Comparison of ENCODE assay signal across 19 cellular contexts in genomic region chr12:25200703-25201102, GRCh38. TPM values are rescaled to one million over a fixed set of nuclear protein-coding genes. Genes with fewer than 3 reads are reported as not detected.
DNase-seq lines count a peak whose midpoint lies in the region; ATAC-seq and TF ChIP-seq lines count a peak whose summit lies in the region.
"Had no signal": no experiment of that assay in that cellular context is flagged by ENCODE, and none has a peak within 500 bp of the region (broad histone marks: within the 10 kb centered on the region; RNA-seq: fewer than 3 reads in every experiment).

No MANE protein-coding gene starts in this region.

- H3K4me3 Mint-ChIP-seq in chondrocyte (ENCODE audit: unreplicated experiment) = no peak overlapping the region
- no peak overlapping the region for H3K4me3 Mint-ChIP-seq in activated CD4-positive, alpha-beta memory T cell treated with anti-CD3 and anti-CD28 coated beads for 36 hours
- H3K4me3 Mint-ChIP-seq in H9 = no peak overlapping the region
- H3K4me3 Mint-ChIP-seq: nephron; stimulated activated naive B cell treated with anti-CD40 and anti-IgM and Interleukin-4, amounts not matched to agents 10 μg/mL and 1 μg/mL and 100 μg/mL, for 72 hours had no signal

- ATAC-seq in IMR-90 (ENCODE audit: low read depth) (peak; percentile 82), left lobe of liver (peak; percentile 56)
- ATAC-seq: gastrocnemius medialis; stimulated activated naive B cell treated with anti-CD40 and anti-IgM and Interleukin-4, amounts not matched to agents 10 μg/mL and 1 μg/mL and 100 μg/mL, for 72 hours had no signal

- no peaks in the 10 kb centered on the region for H3K9me3 ChIP-seq in IMR-90 (ENCODE audit: control insufficient read depth, insufficient read depth, low read length)
- no peaks in the 10 kb centered on the region for H3K9me3 ChIP-seq in H9 (ENCODE audit: control insufficient read depth, low read depth, low read length)
- H3K9me3 ChIP-seq: BLaER1, gastrocnemius medialis, right lobe of liver, vagina had no signal

- H2BK20ac ChIP-seq in IMR-90 (ENCODE audit: low read depth, low read length) (no peak overlapping the region), H9 (ENCODE audit: low read depth, low read length, poor library complexity, severe bottlenecking) (no peak overlapping the region)

- no peak overlapping the region for H3K4me3 ChIP-seq in IMR-90 (ENCODE audit: insufficient read depth, low read depth, low read length)
- H3K4me3 ChIP-seq: BLaER1, coronary artery, gastrocnemius medialis, right lobe of liver, vagina had no signal

- H2BK120ac ChIP-seq in IMR-90 (ENCODE audit: low read depth, low read length) (no peak overlapping the region), H9 (ENCODE audit: low read depth, low read length, poor library complexity, severe bottlenecking) (no peak overlapping the region)

- in situ Hi-C loops in IMR-90 (cut with MboI; ENCODE audit: low sequenced_read_pairs) = no loop called here

- H2BK15ac ChIP-seq in IMR-90 (ENCODE audit: low read depth, low read length) (no peak overlapping the region; the same call in 2 of the 3 replicates), H9 (ENCODE audit: low read depth, low read length) (no peak overlapping the region)

- no peaks in the 10 kb centered on the region for H3K9me3 Mint-ChIP-seq in chondrocyte (ENCODE audit: low read depth)
- H3K9me3 Mint-ChIP-seq in activated CD4-positive, alpha-beta memory T cell treated with anti-CD3 and anti-CD28 coated beads for 36 hours = no peaks in the 10 kb centered on the region
- H3K9me3 Mint-ChIP-seq in H9 = no peaks in the 10 kb centered on the region
- H3K9me3 Mint-ChIP-seq: nephron; stimulated activated naive B cell treated with anti-CD40 and anti-IgM and Interleukin-4, amounts not matched to agents 10 μg/mL and 1 μg/mL and 100 μg/mL, for 72 hours had no signal

- no peak for TF ChIP-seq POLR2A in IMR-90 (IDR thresholded peaks at IDR 0.05; ENCODE audit: low read depth, low read length)

- no peak overlapping the region for H2BK12ac ChIP-seq in H9 (ENCODE audit: insufficient read length, low read depth, low read length)

- peaks cover 12% of the 10 kb centered on the region for H3K9me1 ChIP-seq in IMR-90 (ENCODE audit: insufficient read depth, low read length)

- no peaks in the 10 kb centered on the region for H3K79me2 ChIP-seq in H9 (ENCODE audit: insufficient read depth, low read length)

- peak overlapping the region in 1 of 2 experiments; percentile 68; a peak in 1 of 4 replicates for H4K8ac ChIP-seq in IMR-90 (ENCODE audit: low read depth in 2 of 2, low read length in 2 of 2)
- no peak overlapping the region for H4K8ac ChIP-seq in H9 (replicated peaks; ENCODE audit: insufficient read length, low read depth, low read length)

- H4K20me1 ChIP-seq in IMR-90 (ENCODE audit: insufficient read depth, low read length) (no peaks in the 10 kb centered on the region), H9 (ENCODE audit: control insufficient read depth, insufficient read depth, insufficient read length) (no peaks in the 10 kb centered on the region)

- no peak for TF ChIP-seq RAD21 in IMR-90 (IDR thresholded peaks at IDR 0.05; ENCODE audit: low read length)

- CTCF ChIA-PET in IMR-90 (lab: Yijun Ruan, JAX) = no interaction called here
- CTCF ChIA-PET in activated CD4-positive, alpha-beta memory T cell treated with anti-CD3 and anti-CD28 coated beads for 36 hours (lab: Charles Lee) = no interaction called here

- TF ChIP-seq CTCF in IMR-90 (conservative IDR thresholded peaks at IDR 0.05; ENCODE audit: low read depth, low read length) = no peak
- no peak for TF ChIP-seq CTCF in chondrocyte (IDR thresholded peaks at IDR 0.05)
- no peak for TF ChIP-seq CTCF in H9 (conservative IDR thresholded peaks at IDR 0.05)

- H4K5ac ChIP-seq in IMR-90 (ENCODE audit: low read depth, low read length) (no peak overlapping the region; the same call in 1 of the 2 replicates), H9 (ENCODE audit: insufficient read length, low read depth, low read length) (no peak overlapping the region)

- POLR2A ChIA-PET in IMR-90 (lab: Charles Lee; ENCODE audit: unreplicated experiment) = no interaction called here
- POLR2A ChIA-PET in activated CD4-positive, alpha-beta memory T cell treated with anti-CD3 and anti-CD28 coated beads for 36 hours (lab: Charles Lee) = no interaction called here

- H3K23ac ChIP-seq in IMR-90 (ENCODE audit: low read depth, low read length) = peak overlapping the region; percentile 35; the same call in 1 of the 2 replicates
- H3K23ac ChIP-seq in H9 (ENCODE audit: insufficient read length, low read depth, low read length) = no peak overlapping the region

- peak overlapping the region; percentile 53; the same call in 1 of the 2 replicates for H3K27ac ChIP-seq in IMR-90 (ENCODE audit: insufficient read depth, low read length)
- no peak overlapping the region for H3K27ac ChIP-seq in H9 (ENCODE audit: insufficient read length, low read depth, low read length)
- H3K27ac ChIP-seq: BLaER1, coronary artery, gastrocnemius medialis, right lobe of liver, vagina had no signal

- peak overlapping the region; percentile 54; the same call in 1 of the 2 replicates for H3K14ac ChIP-seq in IMR-90 (replicated peaks; ENCODE audit: low read depth, low read length)
- H3K14ac ChIP-seq in H9 (ENCODE audit: insufficient read depth, low read length) = no peak overlapping the region

- no peak overlapping the region for H3K4me2 ChIP-seq in IMR-90 (ENCODE audit: low read depth, low read length)
- no peak overlapping the region for H3K4me2 ChIP-seq in H9 (ENCODE audit: insufficient read depth, insufficient read length, low read length)
- H3K4me2 ChIP-seq: BLaER1 had no signal

- peak overlapping the region; percentile 40; the same call in 1 of the 2 replicates for H2AK5ac ChIP-seq in IMR-90 (ENCODE audit: low read depth, low read length)
- H2AK5ac ChIP-seq in H9 (ENCODE audit: insufficient read length, low read length) = no peak overlapping the region

- H3K56ac ChIP-seq in IMR-90 (ENCODE audit: extremely low read depth, insufficient read depth, low read length) = no peak overlapping the region
- H3K56ac ChIP-seq in H9 (ENCODE audit: insufficient read length, low read depth, low read length) = no peak overlapping the region

- DNase-seq in AG08395 (ENCODE audit: low spot score) (peak; percentile 55), IMR-90 (peak; percentile 77), chondrocyte (ENCODE audit: low spot score) (no peak), left lobe of liver (ENCODE audit: low spot score) (no peak), foreskin melanocyte (no peak), H9 (no peak), HCEC 1CT (no peak)
- DNase-seq in activated CD4-positive, alpha-beta memory T cell treated with anti-CD3 and anti-CD28 coated beads for 36 hours = no peak
- DNase-seq: activated naive CD4-positive, alpha-beta T cell treated with Interleukin-2 at 50 U/mL for 16 hours; DND-41; gastrocnemius medialis; NK-92 treated with Interleukin-12 subunit alpha and Interleukin-12 subunit beta, amount 100 ng/mL, for 24 hours; right lobe of liver; stimulated activated CD4-positive, alpha-beta T cell treated with anti-CD3 and anti-CD28 coated beads, Interleukin-4, amount 100 ng/mL, for 24 hours; stimulated activated naive B cell treated with anti-CD40 and anti-IgM and Interleukin-4, amounts not matched to agents 10 μg/mL and 1 μg/mL and 100 μg/mL, for 72 hours had no signal

- peaks cover 10% of the 10 kb centered on the region; the same call in 1 of the 2 replicates for H3K4me1 ChIP-seq in IMR-90 (ENCODE audit: control insufficient read depth, insufficient read depth, low read length)
- H3K4me1 ChIP-seq in H9 (ENCODE audit: insufficient read depth, low read length) = no peaks in the 10 kb centered on the region

- no peak overlapping the region for H3K9ac ChIP-seq in IMR-90 (ENCODE audit: low read depth, low read length)
- H3K9ac ChIP-seq in H9 (ENCODE audit: extremely low read depth, insufficient read length, low read length) = no peak overlapping the region
- H3K9ac ChIP-seq: BLaER1 had no signal

- WGBS in IMR-90 (ENCODE audit: extremely low coverage in 2 of 2, insufficient read length in 1 of 2), 2 experiments = no CpG with 5 or more reads among the region's 1 CpG
- whole genome bisulfite sequencing in H9 (ENCODE audit: extremely low coverage, insufficient read length, low lambda C conversion rate) = no CpG with 5 or more reads among the region's 1 CpG

- H3K18ac ChIP-seq in IMR-90 (ENCODE audit: low read depth, low read length) (peak overlapping the region; percentile 47), H9 (ENCODE audit: insufficient read length, low read depth, low read length) (no peak overlapping the region)

- H3K27me3 ChIP-seq in IMR-90 (ENCODE audit: control insufficient read depth, insufficient read depth, low read length) = no peaks in the 10 kb centered on the region
- H3K27me3 ChIP-seq in H9 (ENCODE audit: insufficient read depth, low read length) = no peaks in the 10 kb centered on the region
- H3K27me3 ChIP-seq: BLaER1, gastrocnemius medialis, right lobe of liver, vagina had no signal

- no TSS peak for BruUV-seq in IMR-90 (replicated peaks; lab: Mats Ljungman, UMichigan)

- peak overlapping the region; percentile 4; the same call in 1 of the 2 replicates for H4K91ac ChIP-seq in IMR-90 (ENCODE audit: insufficient read depth, low read depth, low read length)
- no peak overlapping the region for H4K91ac ChIP-seq in H9 (ENCODE audit: insufficient read length, low read depth, low read length)

- H3K4me1 Mint-ChIP-seq in chondrocyte (ENCODE audit: low read depth) (peaks cover 25% of the 10 kb centered on the region), H9 (peaks cover 9 to 10% of the 10 kb centered on the region in 2 experiments)
- peaks cover 7% of the 10 kb centered on the region for H3K4me1 Mint-ChIP-seq in activated CD4-positive, alpha-beta memory T cell treated with anti-CD3 and anti-CD28 coated beads for 36 hours (ENCODE audit: low read depth)

- H3T11ph ChIP-seq in H9 (ENCODE audit: low read length) = no peak overlapping the region

- no peak overlapping the region for H2AFZ ChIP-seq in IMR-90 (replicated peaks; ENCODE audit: low read length, poor library complexity)
- no peak overlapping the region for H2AFZ ChIP-seq in H9 (ENCODE audit: low read length)

- peaks cover 5% of the 10 kb centered on the region for H3K36me3 ChIP-seq in IMR-90 (ENCODE audit: control insufficient read depth, insufficient read depth, low read length)

- dilution Hi-C loops in IMR-90 (cut with HindIII; ENCODE audit: low sequenced_read_pairs, unreplicated experiment) = no loop called here

- peak overlapping the region; percentile 18; the same call in 1 of the 2 replicates for H3K4ac ChIP-seq in IMR-90 (ENCODE audit: low read depth, low read length)
- H3K4ac ChIP-seq in H9 (ENCODE audit: low read depth, low read length) = no peak overlapping the region

- intact Hi-C loops in IMR-90 (cut with micrococcal nuclease) = no loop called here
- intact Hi-C loops in activated CD4-positive, alpha-beta memory T cell treated with anti-CD3 and anti-CD28 coated beads for 36 hours (cut with micrococcal nuclease) = no loop called here

- H2BK5ac ChIP-seq in IMR-90 (ENCODE audit: low read depth, low read length, poor library complexity, severe bottlenecking) = peak overlapping the region; percentile 75
- H2BK5ac ChIP-seq in H9 (ENCODE audit: insufficient read length, low read length) = no peak overlapping the region

- H3K79me1 ChIP-seq in IMR-90 (ENCODE audit: low read depth in 1 of 2, low read length in 2 of 2) = peaks cover 11 to 47% of the 10 kb centered on the region in 2 experiments
- no peaks in the 10 kb centered on the region for H3K79me1 ChIP-seq in H9 (ENCODE audit: insufficient read depth, low read depth, low read length, poor library complexity, severe bottlenecking)

- H3K27ac Mint-ChIP-seq in chondrocyte (ENCODE audit: unreplicated experiment) (peak overlapping the region; percentile 23), H9 (no peak overlapping the region)
- no peak overlapping the region for H3K27ac Mint-ChIP-seq in activated CD4-positive, alpha-beta memory T cell treated with anti-CD3 and anti-CD28 coated beads for 36 hours
- H3K27ac Mint-ChIP-seq: nephron had no signal

- peaks cover 7% of the 10 kb centered on the region for H3K36me3 Mint-ChIP-seq in chondrocyte (ENCODE audit: low read depth)
- H3K36me3 Mint-ChIP-seq in activated CD4-positive, alpha-beta memory T cell treated with anti-CD3 and anti-CD28 coated beads for 36 hours = peaks cover 2% of the 10 kb centered on the region
- H3K36me3 Mint-ChIP-seq in H9 (ENCODE audit: insufficient read depth in 1 of 3, low read depth in 3 of 3) = no peaks in the 10 kb centered on the region; a peak in 1 of 7 replicates

- peaks cover 2% of the 10 kb centered on the region for H3K23me2 ChIP-seq in H9 (ENCODE audit: insufficient read length, low read depth, low read length, poor library complexity, severe bottlenecking)

- no peak overlapping the region for H2AK9ac ChIP-seq in IMR-90 (replicated peaks; ENCODE audit: low read depth, low read length, poor library complexity)

- H3K27me3 Mint-ChIP-seq in chondrocyte (ENCODE audit: low read depth) (no peaks in the 10 kb centered on the region), H9 (ENCODE audit: low read depth) (no peaks in the 10 kb centered on the region)
- no peaks in the 10 kb centered on the region for H3K27me3 Mint-ChIP-seq in activated CD4-positive, alpha-beta memory T cell treated with anti-CD3 and anti-CD28 coated beads for 36 hours
- H3K27me3 Mint-ChIP-seq: stimulated activated naive B cell treated with anti-CD40 and anti-IgM and Interleukin-4, amounts not matched to agents 10 μg/mL and 1 μg/mL and 100 μg/mL, for 72 hours had no signal

RNA-seq across cellular contexts. Expression of gene ETFRF1, which starts 5.7 kb away (rescaled TPM):
- total RNA-seq in IMR-90 (2012; rRNA removed) = 8.6 and 17.5 TPM in 2 replicates
- 9.7 and 14.4 TPM in 2 replicates for polyA plus RNA-seq in IMR-90 (2012; rRNA removed)
- 1.4 and 2.1 TPM in 2 replicates for polyA plus RNA-seq in IMR-90 (2012; cell fraction: cytosol; rRNA removed)
- 0.73 and 7.0 TPM in 2 replicates for polyA plus RNA-seq in IMR-90 (2012; cell fraction: nucleus; rRNA removed; ENCODE audit: low replicate concordance)
- total RNA-seq in chondrocyte = 9.9 to 19.5 TPM (median 10.8 TPM) in 3 replicates
- 23.5 TPM for total RNA-seq in left lobe of liver
- 10 to 100 TPM in 1 of 2 experiments, 1 to 10 TPM in 1; 9.8 to 10.1 TPM for total RNA-seq in activated CD4-positive, alpha-beta memory T cell treated with anti-CD3 and anti-CD28 coated beads for 36 hours
- total RNA-seq in H9 (2021) = 7.6 and 8.7 TPM in 2 replicates

RNA-seq across cellular contexts. Expression of gene DNAI7, which starts 5.7 kb away (rescaled TPM):
- under 0.01 and 0.28 TPM in 2 replicates for total RNA-seq in IMR-90 (2012; rRNA removed)
- 0.06 and 0.07 TPM in 2 replicates for polyA plus RNA-seq in IMR-90 (2012; rRNA removed)
- polyA plus RNA-seq in IMR-90 (2012; cell fraction: cytosol; rRNA removed) = 0.04 TPM in 1 of 2 replicates, not detected in the other
- 0.10 TPM in 1 of 2 replicates, not detected in the other for polyA plus RNA-seq in IMR-90 (2012; cell fraction: nucleus; rRNA removed; ENCODE audit: low replicate concordance)
- 0.44 TPM in 1 of 3 replicates, not detected in the others for total RNA-seq in chondrocyte
- total RNA-seq in left lobe of liver = not detected
- under 1 TPM in 1 of 2 experiments, not detected in 1; 0.10 TPM for total RNA-seq in activated CD4-positive, alpha-beta memory T cell treated with anti-CD3 and anti-CD28 coated beads for 36 hours
- total RNA-seq in H9 (2021) = not detected in 2 replicates
- total RNA-seq: gastrocnemius medialis had no signal

RNA-seq across cellular contexts. Expression of gene KRAS, which starts 50.0 kb away (rescaled TPM):
- total RNA-seq in IMR-90 (2012; rRNA removed) (9.3 and 20.0 TPM in 2 replicates), chondrocyte (27.5 to 31.7 TPM (median 31.5 TPM) in 3 replicates), left lobe of liver (10.2 TPM), H9 (2021) (46.3 and 47.5 TPM in 2 replicates)
- polyA plus RNA-seq in IMR-90 (2012; rRNA removed) = 8.1 and 10.7 TPM in 2 replicates
- 2.6 and 3.5 TPM in 2 replicates for polyA plus RNA-seq in IMR-90 (2012; cell fraction: cytosol; rRNA removed)
- polyA plus RNA-seq in IMR-90 (2012; cell fraction: nucleus; rRNA removed; ENCODE audit: low replicate concordance) = 1.7 and 7.4 TPM in 2 replicates
- total RNA-seq in activated CD4-positive, alpha-beta memory T cell treated with anti-CD3 and anti-CD28 coated beads for 36 hours = 10 to 100 TPM; 15.9 to 17.8 TPM

Comparison
In these comparisons a context has a peak if more than half of its experiments do, and no peak if none do; other contexts are left out.
1. DNase-seq: peak in AG08395 (single experiment) and IMR-90 (single experiment); none in chondrocyte (single experiment), left lobe of liver (single experiment), foreskin melanocyte (single experiment), activated CD4-positive, alpha-beta memory T cell treated with anti-CD3 and anti-CD28 coated beads for 36 hours (single experiment), H9 (single experiment) and HCEC 1CT (single experiment).